Comparison of ENCODE assay signal across 11 cellular contexts in the genomic region with DNA sequence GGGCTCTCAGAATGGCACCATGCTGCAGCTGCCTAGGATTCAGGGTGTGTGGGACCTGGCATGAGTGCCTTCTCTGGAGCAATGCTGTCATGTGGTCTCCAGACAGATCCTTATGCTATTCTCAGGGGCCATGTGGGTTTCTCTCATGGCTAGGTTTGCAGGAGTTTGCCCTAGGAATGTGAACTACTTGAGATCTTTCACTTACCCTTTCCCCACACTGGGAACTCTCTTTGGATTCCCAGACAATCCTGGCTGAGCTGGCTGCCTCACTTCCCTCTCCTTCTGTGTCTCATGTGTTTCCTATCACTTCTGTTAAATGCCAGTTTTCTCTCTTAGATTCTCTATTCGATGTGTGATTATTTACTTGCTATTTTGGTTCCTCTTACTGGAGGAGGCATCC.
"Had no signal": no experiment of that assay in that cellular context is flagged by ENCODE, and none has a peak within 500 bp of the region (broad histone marks: within the 10 kb centered on the region; RNA-seq: fewer than 3 reads in every experiment).

No MANE protein-coding gene starts in this region.

- H3K27me3 ChIP-seq: cardiac muscle cell, colonic mucosa, esophagus muscularis mucosa, foreskin keratinocyte, heart right ventricle, pancreas had no signal

- DNase-seq: activated CD4-positive, alpha-beta T cell treated with anti-CD3 and anti-CD28 coated beads, Interleukin-2, amount 10 ng/mL, durations not matched to agents 7 days and 5 days; aorta; colonic mucosa; effector CD4-positive, alpha-beta T cell; foreskin keratinocyte; heart right ventricle; naive thymus-derived CD4-positive, alpha-beta T cell; pancreas had no signal

- H3K4me3 ChIP-seq: cardiac muscle cell, colonic mucosa, esophagus muscularis mucosa, heart right ventricle, lung, pancreas had no signal

- H3K36me3 ChIP-seq: cardiac muscle cell, colonic mucosa, esophagus muscularis mucosa, heart right ventricle, pancreas had no signal

- H3K9me3 ChIP-seq: colonic mucosa, esophagus muscularis mucosa, pancreas had no signal
